In the genomic region with DNA sequence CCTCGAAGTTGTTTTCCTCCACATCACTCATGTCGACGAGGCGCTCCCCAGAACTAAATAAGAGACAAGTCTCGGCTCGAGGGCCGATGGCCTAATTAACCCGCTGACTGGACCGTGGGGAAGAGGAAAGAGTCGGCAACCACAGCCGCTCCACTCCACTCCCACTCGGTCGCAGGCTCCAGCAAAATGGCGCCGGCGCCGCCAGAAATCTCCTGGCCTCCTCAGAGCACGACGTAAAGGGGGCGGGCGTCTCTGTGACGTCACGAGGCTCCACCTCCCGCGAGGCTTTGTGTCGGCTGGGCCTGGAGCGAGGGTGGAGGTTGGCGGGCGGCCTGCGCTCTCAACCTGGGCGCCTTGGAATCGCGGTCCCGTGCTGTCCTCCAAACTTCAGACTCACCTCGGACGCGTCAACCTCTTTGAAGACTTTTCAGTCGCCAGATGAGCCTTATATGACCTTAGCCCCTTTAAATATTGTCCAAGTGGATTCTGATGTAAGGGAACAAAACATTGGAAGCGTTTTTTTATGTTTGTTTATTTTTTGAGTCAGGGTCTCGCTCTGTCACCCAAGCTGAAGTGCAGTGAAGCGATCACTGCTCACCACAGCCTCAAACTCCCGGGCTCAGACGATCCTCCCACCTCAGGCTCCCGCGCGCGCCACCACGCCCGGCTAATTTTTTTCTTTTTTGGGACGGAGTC, we compare ENCODE assay signal across 8 cellular contexts. TPM values are rescaled to one million over a fixed set of nuclear protein-coding genes. Genes with fewer than 3 reads are reported as not detected.
DNase-seq lines count a peak whose midpoint lies in the region; ATAC-seq and TF ChIP-seq lines count a peak whose summit lies in the region.

A gene (minus strand): TSS at position 188 of the 696 bp plus-strand sequence. CDS start 157 bp downstream, at position 31.

- ATAC-seq in GM19035 (IDR thresholded peaks at IDR 0.05; ENCODE audit: unreplicated experiment) (peak; percentile 90), HG03342 (IDR thresholded peaks at IDR 0.05; ENCODE audit: unreplicated experiment) (peak; percentile 87)

- H3K27me3 Mint-ChIP-seq in immature natural killer cell (ENCODE audit: low read depth in 3 of 3), result peaks cover 13 to 25% (median 19%) of the 10 kb centered on the region in 3 donors

- H3K27ac Mint-ChIP-seq in immature natural killer cell, result peak within 1 kb of the TSS; percentile 99 to 100 (median 100)

- H3K36me3 Mint-ChIP-seq in immature natural killer cell, result peaks cover 0 to 3% (median 0%) of the 10 kb centered on the region in 3 donors

- H3K27ac ChIP-seq in caudate nucleus (ENCODE audit: low read depth, low read length), result peak within 1 kb of the TSS; percentile 99

- peak; percentile 93 for DNase-seq in AG10803 (ENCODE audit: low read depth)
- DNase-seq in NCI-H345 treated with DMSO at 0.1 percent for 48 hours (lab: John Stamatoyannopoulos, UW; ENCODE audit: unreplicated experiment), result peak; percentile 89
- peak; percentile 91 to 94 (median 92) for DNase-seq in activated CD4-positive, CD25-positive, alpha-beta regulatory T cell (lab: John Stamatoyannopoulos, UW)
- DNase-seq in caudate nucleus (lab: John Stamatoyannopoulos, UW), result peak; percentile 35 to 98 (median 94)
- DNase-seq in immature natural killer cell, result peak; percentile 92 to 94 (median 94)
- peak; percentile 83 for DNase-seq in smooth muscle cell of the brain vasculature (ENCODE audit: low read depth, low spot score)

- peaks cover 46 to 54% of the 10 kb centered on the region in 2 donors for H3K4me1 Mint-ChIP-seq in immature natural killer cell

- no peak for TF ChIP-seq CTCF in AG10803 (conservative IDR thresholded peaks at IDR 0.05; ENCODE audit: low read length)

- peak within 1 kb of the TSS; percentile 96 for H3K4me3 ChIP-seq in AG10803 (ENCODE audit: low read length)

- H3K4me3 Mint-ChIP-seq in immature natural killer cell, result peak within 1 kb of the TSS; percentile 97 to 100 (median 99)

- no peaks in the 10 kb centered on the region for H3K9me3 Mint-ChIP-seq in immature natural killer cell

RNA-seq across cellular contexts. Expression of the gene that starts here (rescaled TPM):
- polyA plus RNA-seq in immature natural killer cell, result 10 to 100 TPM; 34.8 to 44.0 (median 40.6) TPM

Comparison
In these comparisons a context has a peak if more than half of its experiments do, and no peak if none do; other contexts are left out.
1. Peak in every context shown above with its lines: DNase-seq, ATAC-seq, H3K4me3 ChIP-seq and H3K27ac ChIP-seq.